Comparison of ENCODE assay signal across 8 cellular contexts in the genomic region with DNA sequence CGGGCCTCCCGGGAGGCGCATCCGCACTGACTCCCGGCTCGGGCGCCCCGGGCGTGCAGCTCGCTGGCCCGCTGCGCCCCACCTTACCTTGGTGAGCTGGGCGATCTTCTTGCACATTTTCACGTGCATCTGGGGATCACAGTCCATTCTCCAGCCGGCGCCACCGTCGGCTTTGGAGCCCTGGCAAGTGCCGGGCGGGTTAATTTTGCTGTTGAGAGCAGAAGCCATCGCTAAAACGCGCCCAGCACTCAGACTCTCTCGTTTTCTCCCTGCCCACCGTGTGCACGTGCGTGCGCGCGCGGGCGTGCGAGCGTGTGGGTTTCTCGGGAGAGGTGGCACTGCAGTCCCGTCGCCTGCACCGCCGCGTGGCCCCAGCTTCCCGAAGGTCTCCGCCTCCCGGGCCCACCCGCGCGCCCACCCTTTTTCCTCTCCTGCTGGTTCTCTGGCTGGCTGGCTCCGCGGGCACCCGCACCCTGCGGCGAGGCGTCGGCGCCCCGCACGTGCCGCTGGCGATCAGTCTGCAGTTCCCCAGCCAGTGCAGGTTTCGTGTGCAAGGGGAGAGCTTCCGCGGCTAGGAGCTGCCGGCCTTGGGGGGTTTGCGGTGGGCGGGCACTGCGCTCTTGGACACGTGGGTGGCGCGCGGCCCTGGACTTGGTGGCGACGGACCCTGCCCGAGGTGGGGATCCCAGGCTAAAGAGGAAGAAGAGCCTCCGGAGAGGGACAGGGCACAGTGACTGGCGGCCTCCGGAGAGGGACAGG. TPM values are rescaled to one million over a fixed set of nuclear protein-coding genes. Genes with fewer than 3 reads are reported as not detected.
DNase-seq lines count a peak whose midpoint lies in the region; ATAC-seq, FAIRE-seq and TF ChIP-seq lines count a peak whose summit lies in the region.

Gene FAM184B, minus strand, starts transcription at position 550 of the 759 bp plus-strand sequence. Its CDS starts 322 bp downstream, at position 228.

- H3K27ac ChIP-seq in liver (ENCODE audit: low read depth in 1 of 2, low read length in 2 of 2) (no peak within 1 kb of the TSS), tibial nerve (no peak within 1 kb of the TSS)

- H3K4me3 ChIP-seq in bronchial epithelial cell (ENCODE audit: low read depth, low read length) (peak within 1 kb of the TSS; percentile 32), liver (ENCODE audit: low read depth in 1 of 3, low read length in 3 of 3) (peak within 1 kb of the TSS in 2 of 3 donors; percentile 35 to 48), tibial nerve (peak within 1 kb of the TSS in 3 of 4 donors; percentile 21 to 47 (median 39))

- H3K9ac ChIP-seq in liver (ENCODE audit: low read depth in 1 of 2, low read length in 2 of 2), result no peak within 1 kb of the TSS

- H3K27me3 ChIP-seq in bronchial epithelial cell (ENCODE audit: control insufficient read depth, insufficient read depth, low read length), result peaks cover 9% of the 10 kb centered on the region
- H3K27me3 ChIP-seq in liver (ENCODE audit: control insufficient read depth in 4 of 4, insufficient read depth in 4 of 4, low read length in 3 of 4), result peaks cover 0 to 20% (median 6%) of the 10 kb centered on the region in 4 donors
- H3K27me3 ChIP-seq in tibial nerve, result peaks cover 0 to 31% of the 10 kb centered on the region in 2 donors

- TF ChIP-seq CTCF in bronchial epithelial cell (IDR thresholded peaks at IDR 0.05; ENCODE audit: insufficient read depth, low read length, severe bottlenecking), result no peak
- no peak for TF ChIP-seq CTCF in liver (IDR thresholded peaks at IDR 0.05; ENCODE audit: low read depth, low read length, missing input control)
- no peak for TF ChIP-seq CTCF in tibial nerve (IDR thresholded peaks at IDR 0.05)

- H3K36me3 ChIP-seq in bronchial epithelial cell (ENCODE audit: control insufficient read depth, insufficient read depth, low read length) (no peaks in the 10 kb centered on the region), liver (ENCODE audit: control insufficient read depth in 4 of 4, insufficient read depth in 3 of 4, low read depth in 1 of 4, low read length in 3 of 4) (no peaks in the 10 kb centered on the region), tibial nerve (no peaks in the 10 kb centered on the region)

- FAIRE-seq in bronchial epithelial cell (lab: Jason Lieb, UNC), result no peak

- peak; percentile 11 for DNase-seq in stimulated activated CD4-positive, alpha-beta T cell treated with anti-CD3 and anti-CD28 coated beads, Interleukin-1b, Interleukin-23, amount 100 ng/mL, for 48 hours
- no peak for DNase-seq in stimulated activated CD4-positive, alpha-beta T cell treated with anti-CD3 and anti-CD28 coated beads, Interleukin-4, amount 100 ng/mL, for 1 hour
- DNase-seq in bronchial epithelial cell (ENCODE audit: low read depth), result no peak
- no peak for DNase-seq in tibial nerve (ENCODE audit: low spot score in 2 of 2)
- no peak for DNase-seq in NCI-H510A (lab: John Stamatoyannopoulos, UW)

- ATAC-seq in GM18873 (IDR thresholded peaks at IDR 0.05; ENCODE audit: low FRiP score, unreplicated experiment) (no peak), GM18870 (IDR thresholded peaks at IDR 0.05; ENCODE audit: unreplicated experiment) (no peak)

- H3K4me1 ChIP-seq in liver (ENCODE audit: control insufficient read depth in 4 of 4, insufficient read depth in 4 of 4, low read length in 3 of 4) (peaks cover 10 to 20% (median 16%) of the 10 kb centered on the region in 4 donors), tibial nerve (peaks cover 0 to 17% (median 13%) of the 10 kb centered on the region in 4 donors)

- TF ChIP-seq EP300 in tibial nerve (IDR thresholded peaks at IDR 0.05), result no peak

- TF ChIP-seq RAD21 in liver (IDR thresholded peaks at IDR 0.05), result no peak

- H3K9me3 ChIP-seq in liver (ENCODE audit: control insufficient read depth in 4 of 4, low read length in 3 of 4) (no peaks in the 10 kb centered on the region), tibial nerve (no peaks in the 10 kb centered on the region)

- WGBS in liver, result 2% methylated on average over 75 of the region's 75 CpGs
- 1 to 2% methylated on average over 28 to 52 of the region's 75 CpGs for WGBS in tibial nerve, 2 donors

- no peak for TF ChIP-seq POLR2A in tibial nerve (IDR thresholded peaks at IDR 0.05)

TF ChIP-seq in liver, 16 proteins besides CTCF, POLR2A, EP300 and RAD21:
- TF ChIP-seq SP1 (IDR thresholded peaks at IDR 0.05) (no peak), GABPA (IDR thresholded peaks at IDR 0.05 in 1 of 2, conservative IDR thresholded peaks at IDR 0.05 in 1 of 2) (no peak), ZBTB33 (IDR thresholded peaks at IDR 0.05) (no peak), FOXA1 (IDR thresholded peaks at IDR 0.05) (no peak), RXRA (IDR thresholded peaks at IDR 0.05) (no peak), JUND (IDR thresholded peaks at IDR 0.05) (no peak), REST (IDR thresholded peaks at IDR 0.05) (no peak), TAF1 (conservative IDR thresholded peaks at IDR 0.05) (no peak), NR2F2 (IDR thresholded peaks at IDR 0.05) (no peak), YY1 (IDR thresholded peaks at IDR 0.05) (no peak), EGR1 (IDR thresholded peaks at IDR 0.05; ENCODE audit: low read depth in 2 of 2) (no peak), FOXA2 (IDR thresholded peaks at IDR 0.05) (no peak), HNF4G (IDR thresholded peaks at IDR 0.05) (no peak), HNF4A (conservative IDR thresholded peaks at IDR 0.05) (no peak)
- TF ChIP-seq, protein P1, sequence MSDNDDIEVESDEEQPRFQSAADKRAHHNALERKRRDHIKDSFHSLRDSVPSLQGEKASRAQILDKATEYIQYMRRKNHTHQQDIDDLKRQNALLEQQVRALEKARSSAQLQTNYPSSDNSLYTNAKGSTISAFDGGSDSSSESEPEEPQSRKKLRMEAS (IDR thresholded peaks at IDR 0.05), result no peak
- TF ChIP-seq, protein P2, sequence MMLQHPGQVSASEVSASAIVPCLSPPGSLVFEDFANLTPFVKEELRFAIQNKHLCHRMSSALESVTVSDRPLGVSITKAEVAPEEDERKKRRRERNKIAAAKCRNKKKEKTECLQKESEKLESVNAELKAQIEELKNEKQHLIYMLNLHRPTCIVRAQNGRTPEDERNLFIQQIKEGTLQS (IDR thresholded peaks at IDR 0.05), result no peak

RNA-seq across cellular contexts. Expression of gene FAM184B, which starts in this region (rescaled TPM):
- total RNA-seq in bronchial epithelial cell (not detected in 2 replicates), liver (not detected), tibial nerve (not detected)
- under 1 TPM in 1 of 2 donors, not detected in 1; 0.01 TPM for polyA plus RNA-seq in liver
